In genomic region chr21:38661296-38662223, GRCh38 we compare ENCODE assay signal across 7 cellular contexts.
DNase-seq lines count a peak whose midpoint lies in the region; ATAC-seq and TF ChIP-seq lines count a peak whose summit lies in the region.

No MANE protein-coding gene starts in this region.

- POLR2A ChIA-PET in activated B cell treated with CpG ODN at 0.5 μM for 24 hours (lab: Charles Lee): no interaction called here

- H3K27ac ChIP-seq in prostate gland: peak overlapping the region in 1 of 2 donors; percentile 52

- no peaks in the 10 kb centered on the region for H3K9me3 Mint-ChIP-seq in activated B cell treated with CpG ODN at 0.5 μM for 24 hours

- H3K27me3 ChIP-seq in prostate gland (replicated peaks; ENCODE audit: insufficient read depth): no peaks in the 10 kb centered on the region

- no peak overlapping the region for H3K27ac Mint-ChIP-seq in activated B cell treated with CpG ODN at 0.5 μM for 24 hours

- ATAC-seq in activated B cell treated with CpG ODN at 0.5 μM for 24 hours (ENCODE audit: low read depth) (no peak), Right ventricle myocardium inferior (peak; percentile 39), HG02678 (IDR thresholded peaks at IDR 0.05; ENCODE audit: unreplicated experiment) (no peak)

- TF ChIP-seq POLR2A in prostate gland (IDR thresholded peaks at IDR 0.05): no peak

- H3K9me3 ChIP-seq in prostate gland: no peaks in the 10 kb centered on the region

- DNase-seq in HK-2 (ENCODE audit: unreplicated experiment) (peak; percentile 13), activated B cell treated with CpG ODN at 0.5 μM for 24 hours (no peak), Right ventricle myocardium inferior (ENCODE audit: missing footprints) (peak; percentile 71), prostate gland (ENCODE audit: low spot score) (peak; percentile 10), DMS153 (lab: John Stamatoyannopoulos, UW) (no peak), Ammon's horn (ENCODE audit: low spot score) (no peak)

- TF ChIP-seq CTCF in activated B cell treated with CpG ODN at 0.5 μM for 24 hours (IDR thresholded peaks at IDR 0.05) (no peak), prostate gland (IDR thresholded peaks at IDR 0.05) (no peak)

- peak overlapping the region; percentile 35 to 36 for H3K4me3 ChIP-seq in prostate gland

- WGBS in prostate gland: 4% methylated on average over 57 of the region's 57 CpGs

- no peaks in the 10 kb centered on the region for H3K4me1 ChIP-seq in prostate gland (replicated peaks)

- peaks cover 34% of the 10 kb centered on the region for H3K27me3 Mint-ChIP-seq in activated B cell treated with CpG ODN at 0.5 μM for 24 hours

- peaks cover 17% of the 10 kb centered on the region for H3K4me1 Mint-ChIP-seq in activated B cell treated with CpG ODN at 0.5 μM for 24 hours

- H3K36me3 ChIP-seq in prostate gland: no peaks in the 10 kb centered on the region

- H3K36me3 Mint-ChIP-seq in activated B cell treated with CpG ODN at 0.5 μM for 24 hours (ENCODE audit: low read depth): no peaks in the 10 kb centered on the region

- CTCF ChIA-PET in activated B cell treated with CpG ODN at 0.5 μM for 24 hours (lab: Charles Lee): no interaction called here

- peak overlapping the region; percentile 67 for H3K4me3 Mint-ChIP-seq in activated B cell treated with CpG ODN at 0.5 μM for 24 hours

- intact Hi-C loops in activated B cell treated with CpG ODN at 0.5 μM for 24 hours (cut with micrococcal nuclease): no loop called here
- intact Hi-C loops in Right ventricle myocardium inferior (cut with DNase I): no loop called here
- intact Hi-C loops in prostate gland (cut with DNase I): no loop called here

Comparison
In these comparisons a context has a peak if more than half of its experiments do, and no peak if none do; other contexts are left out.
1. DNase-seq: peak in HK-2 (single experiment), Right ventricle myocardium inferior (single experiment) and prostate gland (single experiment); none in activated B cell treated with CpG ODN at 0.5 μM for 24 hours (single experiment), DMS153 (single experiment) and Ammon's horn (single experiment).